Comparison of ENCODE assay signal across 25 cellular contexts in genomic region chr12:64571346-64571745, GRCh38. TPM values are rescaled to one million over a fixed set of nuclear protein-coding genes. Genes with fewer than 3 reads are reported as not detected.
DNase-seq lines count a peak whose midpoint lies in the region; ATAC-seq and TF ChIP-seq lines count a peak whose summit lies in the region.
"Had no signal": no experiment of that assay in that cellular context is flagged by ENCODE, and none has a peak within 500 bp of the region (broad histone marks: within the 10 kb centered on the region; RNA-seq: fewer than 3 reads in every experiment).

No MANE protein-coding gene starts in this region.

- no peaks in the 10 kb centered on the region for H3K4me1 ChIP-seq in OCI-LY7 (ENCODE audit: insufficient read depth, low read length, poor library complexity, severe bottlenecking)

- no peak overlapping the region for H3K27ac ChIP-seq in OCI-LY7 (ENCODE audit: low read depth, low read length, poor library complexity, severe bottlenecking)
- H3K27ac ChIP-seq: body of pancreas had no signal

- no peaks in the 10 kb centered on the region for H4K20me1 ChIP-seq in OCI-LY7 (ENCODE audit: insufficient read depth, low read length)

- no peaks in the 10 kb centered on the region for H3K9me2 ChIP-seq in OCI-LY7 (ENCODE audit: insufficient read depth, low read length)

- POLR2A ChIA-PET in OCI-LY7 (lab: Charles Lee) = interaction anchor here (0.8 to 3.2 kb wide), 5 partner anchors 11 to 227 kb away, joined by 3 to 13 read pairs (median 3); no protein-coding TSS in a partner anchor

- no peak overlapping the region for H3K4me2 ChIP-seq in OCI-LY7 (ENCODE audit: low read length)

- no peaks in the 10 kb centered on the region for H3K27me3 ChIP-seq in MG63
- H3K27me3 ChIP-seq: body of pancreas, heart left ventricle had no signal

- intact Hi-C loops in OCI-LY7 (cut with micrococcal nuclease; ENCODE audit: unreplicated experiment) (no loop called here), left colon (cut with DNase I, micrococcal nuclease) (no loop called here)

- TF ChIP-seq CTCF in GM12865 (IDR thresholded peaks at IDR 0.05; ENCODE audit: insufficient read depth, low read depth, low read length, missing control alignments) (no peak), OCI-LY7 (conservative IDR thresholded peaks at IDR 0.05; ENCODE audit: low read length) (no peak)

- H3K36me3 ChIP-seq in OCI-LY7 (ENCODE audit: insufficient read depth, low read length) (no peaks in the 10 kb centered on the region), MG63 (no peaks in the 10 kb centered on the region)
- H3K36me3 ChIP-seq: heart left ventricle had no signal

- H3K79me2 ChIP-seq in OCI-LY7 (ENCODE audit: insufficient read depth, low read depth, low read length) = no peaks in the 10 kb centered on the region

- H3K9me3 ChIP-seq in OCI-LY7 (ENCODE audit: low read length) (peaks cover 13% of the 10 kb centered on the region; the same call in 1 of the 2 replicates), MG63 (no peaks in the 10 kb centered on the region; the same call in 1 of the 2 replicates)

- CTCF ChIA-PET in OCI-LY7 (lab: Charles Lee; ENCODE audit: unreplicated experiment) = interaction anchor here (0.6 to 1.0 kb wide), 2 partner anchors 40 to 88 kb away, joined by 3 read pairs; no protein-coding TSS in a partner anchor

- BruUV-seq in OCI-LY7 (replicated peaks; lab: Mats Ljungman, UMichigan) = no TSS peak

- peak; percentile 23 for DNase-seq in NCI-H2029 (lab: John Stamatoyannopoulos, UW)
- no peak for DNase-seq in NCI-H2029 treated with DMSO at 0.1 percent for 48 hours (lab: John Stamatoyannopoulos, UW)
- DNase-seq in GM12865 (ENCODE audit: low read depth) = peak; percentile 19
- peak; percentile 27 for DNase-seq in OCI-LY7 (ENCODE audit: low spot score)
- peak in 1 of 2 donors; percentile 11 for DNase-seq in left colon
- no peak for DNase-seq in ecto neural progenitor cell (ENCODE audit: low spot score)
- DNase-seq in midbrain (lab: John Stamatoyannopoulos, UW) = no peak
- no peak for DNase-seq in MG63
- DNase-seq: activated CD4-positive, alpha-beta T cell treated with anti-CD3 and anti-CD28 coated beads, Interleukin-2, amount 50 U/mL, for 4 hours; activated CD8-positive, alpha-beta memory T cell treated with anti-CD3 and anti-CD28 coated beads, Interleukin-2, amount 50 U/mL, for 48 hours; activated effector memory CD4-positive, alpha-beta T cell treated with Interleukin-2 at 50 U/mL for 16 hours; body of pancreas; effector memory CD4-positive, alpha-beta T cell; erythroblast; foreskin fibroblast; H9; heart left ventricle; Kasumi-1; kidney glomerular epithelial cell; mammary epithelial cell; NCI-H1048; occipital lobe; stimulated activated CD8-positive, alpha-beta memory T cell treated with anti-CD3 and anti-CD28 coated beads, Interleukin-4, amount 100 ng/mL, for 48 hours; T-helper 2 cell had no signal

- H2AFZ ChIP-seq in OCI-LY7 (ENCODE audit: low read length) = no peak overlapping the region

- H3K4me3 ChIP-seq in GM12865 (ENCODE audit: low read depth, low read length) (no peak overlapping the region), OCI-LY7 (ENCODE audit: low read depth, low read length, poor library complexity, severe bottlenecking) (no peak overlapping the region), MG63 (no peak overlapping the region)
- H3K4me3 ChIP-seq: body of pancreas, GM12878, heart left ventricle had no signal

- peak; percentile 64 for ATAC-seq in left colon
- ATAC-seq: body of pancreas, GM12878, heart left ventricle had no signal

RNA-seq across cellular contexts. Expression of gene RASSF3, which starts 38.9 kb away (rescaled TPM):
- total RNA-seq in OCI-LY7 (2014; rRNA removed; shearing (Covaris generic)) = 13.8 and 16.3 TPM in 2 replicates
- total RNA-seq in OCI-LY7 (2022) (49.9 and 50.8 TPM in 2 replicates), left colon (100 to 1,000 TPM in 1 of 2 donors, 10 to 100 TPM in 1; 88.4 to 104 TPM)
- total RNA-seq in MG63 (2014; rRNA removed; shearing (Covaris generic); ENCODE audit: low replicate concordance) = 10.1 and 10.3 TPM in 2 replicates

Comparison
In these comparisons a context has a peak if more than half of its experiments do, and no peak if none do; other contexts are left out.
1. DNase-seq: peak in NCI-H2029 (single experiment), GM12865 (single experiment) and OCI-LY7 (single experiment); none in NCI-H2029 treated with DMSO at 0.1 percent for 48 hours (single experiment), ecto neural progenitor cell (single experiment), midbrain (single experiment) and MG63 (single experiment).